1 cellular context compared by ENCODE assay signal in genomic region chr11:67023957-67024353, GRCh38.
TF ChIP-seq lines count a peak whose summit lies in the region.

No MANE protein-coding gene starts in this region.

TF ChIP-seq in HepG2, 621 proteins besides CTCF, POLR2A, EP300 and RAD21:
- TF ChIP-seq FUBP1 (CRISPR knock-in tag; IDR thresholded peaks at IDR 0.05; ENCODE audit: borderline replicate concordance): no peak
- TF ChIP-seq ZNF280B (CRISPR knock-in tag; IDR thresholded peaks at IDR 0.05; ENCODE audit: borderline replicate concordance): 0 out of 2 replicates have a peak, but pooled peaks have one; percentile 8
